27 cellular contexts compared by ENCODE assay signal in the genomic region with DNA sequence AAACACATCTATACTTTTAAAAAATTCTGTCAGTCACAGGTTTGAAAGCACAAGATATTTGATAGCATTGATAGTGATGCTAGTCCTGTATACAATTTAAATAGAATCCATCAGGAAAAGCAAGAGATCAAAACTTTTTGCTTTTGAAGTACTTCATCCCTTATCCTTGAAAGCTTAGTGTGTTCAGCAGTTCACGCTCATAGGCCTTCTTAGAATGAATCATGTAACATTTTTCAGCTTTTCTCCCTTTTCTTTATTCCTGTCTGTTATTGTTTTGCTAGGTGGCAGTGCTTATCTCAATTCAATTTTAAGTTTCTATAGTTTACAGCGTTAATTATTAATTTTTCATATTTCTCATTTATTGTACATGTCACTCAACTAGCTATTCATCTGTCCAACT.
"Had no signal": no experiment of that assay in that cellular context is flagged by ENCODE, and none has a peak within 500 bp of the region (broad histone marks: within the 10 kb centered on the region; RNA-seq: fewer than 3 reads in every experiment).

No MANE protein-coding gene starts in this region.

- H3K27me3 ChIP-seq: body of pancreas, esophagus squamous epithelium, gastroesophageal sphincter, heart right ventricle, hepatocyte had no signal

- H3K4me2 ChIP-seq: hepatocyte had no signal

- H3K9me3 ChIP-seq: body of pancreas, esophagus squamous epithelium, gastroesophageal sphincter, heart right ventricle had no signal

- DNase-seq: activated CD4-positive, alpha-beta memory T cell treated with anti-CD3 and anti-CD28 coated beads for 36 hours; activated CD4-positive, alpha-beta T cell treated with anti-CD3 and anti-CD28 coated beads for 36 hours; activated CD4-positive, alpha-beta T cell treated with anti-CD3 and anti-CD28 coated beads, Interleukin-2, amount 10 ng/mL, durations not matched to agents 24 days and 14 days; activated CD4-positive, CD25-positive, alpha-beta regulatory T cell; activated CD4-positive, CD25-positive, alpha-beta regulatory T cell treated with anti-CD3 and anti-CD28 coated beads, Interleukin-2, amount 50 U/mL, for 72 hours; activated CD8-positive, alpha-beta memory T cell treated with anti-CD3 and anti-CD28 coated beads, Interleukin-2, amount 10 ng/mL, durations not matched to agents 7 days and 5 days; activated CD8-positive, alpha-beta memory T cell treated with anti-CD3 and anti-CD28 coated beads, Interleukin-2, amount 50 U/mL, for 4 hours; activated CD8-positive, alpha-beta T cell treated with anti-CD3 and anti-CD28 coated beads, Interleukin-2, amount 10 ng/mL, durations not matched to agents 7 days and 5 days; activated effector memory CD4-positive, alpha-beta T cell treated with anti-CD3 and anti-CD28 coated beads, Interleukin-2, amount 50 U/mL, for 16 hours; activated naive CD4-positive, alpha-beta T cell treated with anti-CD3 and anti-CD28 coated beads for 36 hours; activated naive CD8-positive, alpha-beta T cell treated with anti-CD3 and anti-CD28 coated beads, Interleukin-2, amount 10 ng/mL, durations not matched to agents 7 days and 5 days; activated T-cell treated with anti-CD3 and anti-CD28 coated beads, Interleukin-2, amount 50 U/mL, for 1 hour; activated T-cell treated with anti-CD3 and anti-CD28 coated beads, Interleukin-2, amount 50 U/mL, for 48 hours; amygdala; aorta; body of pancreas; caudate nucleus; cortex of kidney; dermis blood vessel endothelial cell; effector CD4-positive, alpha-beta T cell; esophagus squamous epithelium; foreskin melanocyte; heart right ventricle; T-helper 2 cell had no signal

- ATAC-seq: activated CD4-positive, alpha-beta T cell treated with anti-CD3 and anti-CD28 coated beads for 36 hours; activated CD8-positive, alpha-beta memory T cell treated with anti-CD3 and anti-CD28 coated beads, Interleukin-2, amount 10 ng/mL, durations not matched to agents 7 days and 5 days; activated CD8-positive, alpha-beta T cell treated with anti-CD3 and anti-CD28 coated beads, Interleukin-2, amount 10 ng/mL, durations not matched to agents 7 days and 5 days; activated naive CD4-positive, alpha-beta T cell treated with anti-CD3 and anti-CD28 coated beads, Interleukin-2, amount 50 U/mL, for 72 hours; body of pancreas had no signal

- H3K4me3 ChIP-seq: body of pancreas, esophagus squamous epithelium, gastroesophageal sphincter, heart right ventricle, hepatocyte had no signal

- H3K79me2 ChIP-seq: hepatocyte had no signal

- H2AFZ ChIP-seq: hepatocyte had no signal

- H3K27ac ChIP-seq: body of pancreas, esophagus squamous epithelium, gastroesophageal sphincter, heart right ventricle, hepatocyte had no signal

- H3K4me1 ChIP-seq: body of pancreas, esophagus squamous epithelium, heart right ventricle had no signal

- H3K36me3 ChIP-seq: esophagus squamous epithelium, gastroesophageal sphincter, heart right ventricle had no signal
